Comparison of ENCODE assay signal across 30 cellular contexts in genomic region chr22:27413702-27414101, GRCh38.
"Had no signal": no experiment of that assay in that cellular context is flagged by ENCODE, and none has a peak within 500 bp of the region (broad histone marks: within the 10 kb centered on the region; RNA-seq: fewer than 3 reads in every experiment).

No MANE protein-coding gene starts in this region.

- H3K4me3 ChIP-seq: adrenal gland, body of pancreas, esophagus squamous epithelium, gastroesophageal sphincter had no signal

- ATAC-seq: activated CD4-positive, alpha-beta T cell treated with anti-CD3 and anti-CD28 coated beads for 36 hours; activated CD8-positive, alpha-beta memory T cell treated with anti-CD3 and anti-CD28 coated beads, Interleukin-2, amount 10 ng/mL, durations not matched to agents 7 days and 5 days; activated CD8-positive, alpha-beta T cell treated with anti-CD3 and anti-CD28 coated beads, Interleukin-2, amount 10 ng/mL, durations not matched to agents 7 days and 5 days; activated naive CD8-positive, alpha-beta T cell treated with anti-CD3 and anti-CD28 coated beads, Interleukin-2, amount 50 U/mL, for 24 hours; body of pancreas; effector memory CD8-positive, alpha-beta T cell; gastroesophageal sphincter had no signal

- H3K27ac ChIP-seq: adrenal gland, body of pancreas, esophagus squamous epithelium, gastroesophageal sphincter had no signal

- H3K27ac Mint-ChIP-seq: activated CD4-positive, alpha-beta memory T cell treated with anti-CD3 and anti-CD28 coated beads for 36 hours; activated CD4-positive, alpha-beta T cell treated with anti-CD3 and anti-CD28 coated beads for 36 hours; activated CD4-positive, alpha-beta T cell treated with anti-CD3 and anti-CD28 coated beads, Interleukin-2, amount 10 ng/mL, durations not matched to agents 24 days and 14 days; activated CD8-positive, alpha-beta memory T cell treated with anti-CD3 and anti-CD28 coated beads, Interleukin-2, amount 10 ng/mL, durations not matched to agents 7 days and 5 days; activated CD8-positive, alpha-beta T cell treated with anti-CD3 and anti-CD28 coated beads, Interleukin-2, amount 10 ng/mL, durations not matched to agents 7 days and 5 days; activated naive CD4-positive, alpha-beta T cell treated with anti-CD3 and anti-CD28 coated beads for 36 hours; activated naive CD4-positive, alpha-beta T cell treated with anti-CD3 and anti-CD28 coated beads, Interleukin-2, amount 50 U/mL, for 24 hours; activated naive CD8-positive, alpha-beta T cell treated with anti-CD3 and anti-CD28 coated beads for 36 hours; activated naive CD8-positive, alpha-beta T cell treated with anti-CD3 and anti-CD28 coated beads, Interleukin-2, amount 50 U/mL, for 24 hours; activated T-helper 1 cell treated with anti-CD3 and anti-CD28 coated beads, Interleukin-12 subunit alpha, Interleukin-12 subunit beta, Interleukin-2, Interleukin-4 antibody, amounts not matched to agents 30 ng/mL and 10 ng/mL and 1 ng/mL, durations not matched to agents 14 hours and 24 hours and 36 hours; activated T-helper 2 cell treated with anti-CD3 and anti-CD28 coated beads, Interferon-gamma antibody, Interleukin-2, Interleukin-4, amounts not matched to agents 10 μg/mL and 5 μg/mL and 100 μg/mL, durations not matched to agents 14 hours and 24 hours and 36 hours; effector memory CD8-positive, alpha-beta T cell had no signal

- H3K27me3 Mint-ChIP-seq: activated CD4-positive, alpha-beta T cell treated with anti-CD3 and anti-CD28 coated beads, Interleukin-2, amount 10 ng/mL, durations not matched to agents 24 days and 14 days; activated CD8-positive, alpha-beta memory T cell treated with anti-CD3 and anti-CD28 coated beads, Interleukin-2, amount 10 ng/mL, durations not matched to agents 7 days and 5 days had no signal

- H3K4me1 Mint-ChIP-seq: activated CD4-positive, alpha-beta T cell treated with anti-CD3 and anti-CD28 coated beads for 36 hours; activated CD4-positive, alpha-beta T cell treated with anti-CD3 and anti-CD28 coated beads, Interleukin-2, amount 10 ng/mL, durations not matched to agents 24 days and 14 days; activated CD8-positive, alpha-beta memory T cell treated with anti-CD3 and anti-CD28 coated beads, Interleukin-2, amount 10 ng/mL, durations not matched to agents 7 days and 5 days; activated naive CD4-positive, alpha-beta T cell treated with anti-CD3 and anti-CD28 coated beads, Interleukin-2, amount 50 U/mL, for 24 hours; activated naive CD8-positive, alpha-beta T cell treated with anti-CD3 and anti-CD28 coated beads for 36 hours; activated naive CD8-positive, alpha-beta T cell treated with anti-CD3 and anti-CD28 coated beads, Interleukin-2, amount 50 U/mL, for 24 hours had no signal

- H3K4me1 ChIP-seq: adrenal gland had no signal

- H3K9me3 ChIP-seq: adrenal gland, body of pancreas, esophagus squamous epithelium, gastroesophageal sphincter had no signal

- H3K36me3 ChIP-seq: adrenal gland, esophagus squamous epithelium, gastroesophageal sphincter had no signal

- H3K4me3 Mint-ChIP-seq: activated CD4-positive, alpha-beta memory T cell treated with anti-CD3 and anti-CD28 coated beads for 36 hours; activated CD4-positive, alpha-beta T cell treated with anti-CD3 and anti-CD28 coated beads for 36 hours; activated CD4-positive, alpha-beta T cell treated with anti-CD3 and anti-CD28 coated beads, Interleukin-2, amount 10 ng/mL, durations not matched to agents 24 days and 14 days; activated CD8-positive, alpha-beta memory T cell treated with anti-CD3 and anti-CD28 coated beads, Interleukin-2, amount 10 ng/mL, durations not matched to agents 7 days and 5 days; activated CD8-positive, alpha-beta T cell treated with anti-CD3 and anti-CD28 coated beads, Interleukin-2, amount 10 ng/mL, durations not matched to agents 7 days and 5 days; activated naive CD4-positive, alpha-beta T cell treated with anti-CD3 and anti-CD28 coated beads for 36 hours; activated naive CD4-positive, alpha-beta T cell treated with anti-CD3 and anti-CD28 coated beads, Interleukin-2, amount 50 U/mL, for 24 hours; activated naive CD8-positive, alpha-beta T cell treated with anti-CD3 and anti-CD28 coated beads for 36 hours; activated naive CD8-positive, alpha-beta T cell treated with anti-CD3 and anti-CD28 coated beads, Interleukin-2, amount 50 U/mL, for 24 hours; activated T-helper 1 cell treated with anti-CD3 and anti-CD28 coated beads, Interleukin-12 subunit alpha, Interleukin-12 subunit beta, Interleukin-2, Interleukin-4 antibody, amounts not matched to agents 30 ng/mL and 10 ng/mL and 1 ng/mL, durations not matched to agents 14 hours and 24 hours and 36 hours; effector memory CD8-positive, alpha-beta T cell had no signal

- DNase-seq: activated CD4-positive, alpha-beta memory T cell treated with anti-CD3 and anti-CD28 coated beads for 36 hours; activated CD4-positive, alpha-beta T cell treated with anti-CD3 and anti-CD28 coated beads for 36 hours; activated CD4-positive, alpha-beta T cell treated with anti-CD3 and anti-CD28 coated beads, Interleukin-2, amount 10 ng/mL, durations not matched to agents 24 days and 14 days; activated CD4-positive, CD25-positive, alpha-beta regulatory T cell; activated CD4-positive, CD25-positive, alpha-beta regulatory T cell treated with anti-CD3 and anti-CD28 coated beads, Interleukin-2, amount 50 U/mL, for 72 hours; activated CD8-positive, alpha-beta memory T cell treated with anti-CD3 and anti-CD28 coated beads, Interleukin-2, amount 10 ng/mL, durations not matched to agents 7 days and 5 days; activated CD8-positive, alpha-beta memory T cell treated with anti-CD3 and anti-CD28 coated beads, Interleukin-2, amount 50 U/mL, for 4 hours; activated CD8-positive, alpha-beta T cell treated with anti-CD3 and anti-CD28 coated beads, Interleukin-2, amount 10 ng/mL, durations not matched to agents 7 days and 5 days; activated effector memory CD4-positive, alpha-beta T cell treated with anti-CD3 and anti-CD28 coated beads, Interleukin-2, amount 50 U/mL, for 16 hours; activated naive CD4-positive, alpha-beta T cell treated with anti-CD3 and anti-CD28 coated beads for 36 hours; activated naive CD8-positive, alpha-beta T cell treated with anti-CD3 and anti-CD28 coated beads for 36 hours; activated naive CD8-positive, alpha-beta T cell treated with anti-CD3 and anti-CD28 coated beads, Interleukin-2, amount 50 U/mL, for 24 hours; activated T-cell treated with anti-CD3 and anti-CD28 coated beads, Interleukin-2, amount 50 U/mL, for 1 hour; activated T-cell treated with anti-CD3 and anti-CD28 coated beads, Interleukin-2, amount 50 U/mL, for 48 hours; adrenal gland; amygdala; aorta; body of pancreas; caudate nucleus; cortex of kidney; dermis blood vessel endothelial cell; effector CD4-positive, alpha-beta T cell; effector memory CD8-positive, alpha-beta T cell; esophagus squamous epithelium; foreskin melanocyte; T-helper 2 cell had no signal

- H3K9me3 Mint-ChIP-seq: activated CD4-positive, alpha-beta memory T cell treated with anti-CD3 and anti-CD28 coated beads for 36 hours; activated CD4-positive, alpha-beta T cell treated with anti-CD3 and anti-CD28 coated beads, Interleukin-2, amount 10 ng/mL, durations not matched to agents 24 days and 14 days; activated naive CD4-positive, alpha-beta T cell treated with anti-CD3 and anti-CD28 coated beads for 36 hours; activated naive CD4-positive, alpha-beta T cell treated with anti-CD3 and anti-CD28 coated beads, Interleukin-2, amount 50 U/mL, for 24 hours; activated naive CD8-positive, alpha-beta T cell treated with anti-CD3 and anti-CD28 coated beads for 36 hours; activated naive CD8-positive, alpha-beta T cell treated with anti-CD3 and anti-CD28 coated beads, Interleukin-2, amount 50 U/mL, for 24 hours; activated T-helper 1 cell treated with anti-CD3 and anti-CD28 coated beads, Interleukin-12 subunit alpha, Interleukin-12 subunit beta, Interleukin-2, Interleukin-4 antibody, amounts not matched to agents 30 ng/mL and 10 ng/mL and 1 ng/mL, durations not matched to agents 14 hours and 24 hours and 36 hours; activated T-helper 2 cell treated with anti-CD3 and anti-CD28 coated beads, Interferon-gamma antibody, Interleukin-2, Interleukin-4, amounts not matched to agents 10 μg/mL and 5 μg/mL and 100 μg/mL, durations not matched to agents 14 hours and 24 hours and 36 hours had no signal

- H3K27me3 ChIP-seq: body of pancreas had no signal

- H3K36me3 Mint-ChIP-seq: activated CD4-positive, alpha-beta memory T cell treated with anti-CD3 and anti-CD28 coated beads for 36 hours; activated CD8-positive, alpha-beta memory T cell treated with anti-CD3 and anti-CD28 coated beads, Interleukin-2, amount 10 ng/mL, durations not matched to agents 7 days and 5 days; activated naive CD4-positive, alpha-beta T cell treated with anti-CD3 and anti-CD28 coated beads, Interleukin-2, amount 50 U/mL, for 24 hours; activated naive CD8-positive, alpha-beta T cell treated with anti-CD3 and anti-CD28 coated beads for 36 hours had no signal
